1 cellular context compared by ENCODE assay signal in the genomic region with DNA sequence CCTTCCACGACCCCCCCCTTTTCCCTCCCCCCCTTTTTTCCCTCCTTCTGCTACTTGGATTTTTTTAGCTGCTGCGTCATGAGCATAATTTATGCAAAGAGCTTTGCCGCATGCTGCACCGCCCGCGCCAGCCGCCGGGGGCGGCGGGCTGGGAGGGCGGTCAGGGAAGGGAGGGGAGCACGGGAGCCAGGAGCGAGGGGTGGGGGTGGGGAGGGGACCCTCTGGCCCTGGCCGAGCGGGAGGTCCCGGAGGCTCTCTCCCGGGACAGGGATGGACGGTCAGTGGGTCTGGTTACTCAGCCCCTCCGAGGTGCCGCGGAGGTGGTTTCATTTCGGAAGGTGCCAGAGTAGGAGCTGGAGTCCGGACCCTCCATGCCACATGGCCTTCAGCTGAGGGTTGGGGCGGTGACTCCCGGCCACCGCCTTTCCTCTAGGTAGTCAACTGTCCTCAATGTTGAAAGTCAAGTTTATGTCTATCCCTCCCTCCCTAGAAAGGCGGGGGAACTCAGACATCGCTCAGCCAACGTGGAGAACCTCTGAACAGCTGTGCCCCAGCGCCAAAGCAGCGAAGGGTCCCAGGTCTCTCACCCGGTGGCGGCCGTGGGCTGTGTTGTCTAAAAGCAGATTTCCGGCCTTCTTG.
TF ChIP-seq lines count a peak whose summit lies in the region.

A gene with protein sequence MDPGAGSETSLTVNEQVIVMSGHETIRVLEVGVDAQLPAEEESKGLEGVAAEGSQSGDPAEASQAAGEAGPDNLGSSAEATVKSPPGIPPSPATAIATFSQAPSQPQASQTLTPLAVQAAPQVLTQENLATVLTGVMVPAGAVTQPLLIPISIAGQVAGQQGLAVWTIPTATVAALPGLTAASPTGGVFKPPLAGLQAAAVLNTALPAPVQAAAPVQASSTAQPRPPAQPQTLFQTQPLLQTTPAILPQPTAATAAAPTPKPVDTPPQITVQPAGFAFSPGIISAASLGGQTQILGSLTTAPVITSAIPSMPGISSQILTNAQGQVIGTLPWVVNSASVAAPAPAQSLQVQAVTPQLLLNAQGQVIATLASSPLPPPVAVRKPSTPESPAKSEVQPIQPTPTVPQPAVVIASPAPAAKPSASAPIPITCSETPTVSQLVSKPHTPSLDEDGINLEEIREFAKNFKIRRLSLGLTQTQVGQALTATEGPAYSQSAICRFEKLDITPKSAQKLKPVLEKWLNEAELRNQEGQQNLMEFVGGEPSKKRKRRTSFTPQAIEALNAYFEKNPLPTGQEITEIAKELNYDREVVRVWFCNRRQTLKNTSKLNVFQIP (minus strand): TSS at position 95 of the 639 bp plus-strand sequence. CDS start 11,226 bp downstream, outside the sequence.

TF ChIP-seq in HEK293, 187 proteins besides CTCF, POLR2A, EP300 and RAD21 (continued from another document and continues in another):
- TF ChIP-seq, protein P1, sequence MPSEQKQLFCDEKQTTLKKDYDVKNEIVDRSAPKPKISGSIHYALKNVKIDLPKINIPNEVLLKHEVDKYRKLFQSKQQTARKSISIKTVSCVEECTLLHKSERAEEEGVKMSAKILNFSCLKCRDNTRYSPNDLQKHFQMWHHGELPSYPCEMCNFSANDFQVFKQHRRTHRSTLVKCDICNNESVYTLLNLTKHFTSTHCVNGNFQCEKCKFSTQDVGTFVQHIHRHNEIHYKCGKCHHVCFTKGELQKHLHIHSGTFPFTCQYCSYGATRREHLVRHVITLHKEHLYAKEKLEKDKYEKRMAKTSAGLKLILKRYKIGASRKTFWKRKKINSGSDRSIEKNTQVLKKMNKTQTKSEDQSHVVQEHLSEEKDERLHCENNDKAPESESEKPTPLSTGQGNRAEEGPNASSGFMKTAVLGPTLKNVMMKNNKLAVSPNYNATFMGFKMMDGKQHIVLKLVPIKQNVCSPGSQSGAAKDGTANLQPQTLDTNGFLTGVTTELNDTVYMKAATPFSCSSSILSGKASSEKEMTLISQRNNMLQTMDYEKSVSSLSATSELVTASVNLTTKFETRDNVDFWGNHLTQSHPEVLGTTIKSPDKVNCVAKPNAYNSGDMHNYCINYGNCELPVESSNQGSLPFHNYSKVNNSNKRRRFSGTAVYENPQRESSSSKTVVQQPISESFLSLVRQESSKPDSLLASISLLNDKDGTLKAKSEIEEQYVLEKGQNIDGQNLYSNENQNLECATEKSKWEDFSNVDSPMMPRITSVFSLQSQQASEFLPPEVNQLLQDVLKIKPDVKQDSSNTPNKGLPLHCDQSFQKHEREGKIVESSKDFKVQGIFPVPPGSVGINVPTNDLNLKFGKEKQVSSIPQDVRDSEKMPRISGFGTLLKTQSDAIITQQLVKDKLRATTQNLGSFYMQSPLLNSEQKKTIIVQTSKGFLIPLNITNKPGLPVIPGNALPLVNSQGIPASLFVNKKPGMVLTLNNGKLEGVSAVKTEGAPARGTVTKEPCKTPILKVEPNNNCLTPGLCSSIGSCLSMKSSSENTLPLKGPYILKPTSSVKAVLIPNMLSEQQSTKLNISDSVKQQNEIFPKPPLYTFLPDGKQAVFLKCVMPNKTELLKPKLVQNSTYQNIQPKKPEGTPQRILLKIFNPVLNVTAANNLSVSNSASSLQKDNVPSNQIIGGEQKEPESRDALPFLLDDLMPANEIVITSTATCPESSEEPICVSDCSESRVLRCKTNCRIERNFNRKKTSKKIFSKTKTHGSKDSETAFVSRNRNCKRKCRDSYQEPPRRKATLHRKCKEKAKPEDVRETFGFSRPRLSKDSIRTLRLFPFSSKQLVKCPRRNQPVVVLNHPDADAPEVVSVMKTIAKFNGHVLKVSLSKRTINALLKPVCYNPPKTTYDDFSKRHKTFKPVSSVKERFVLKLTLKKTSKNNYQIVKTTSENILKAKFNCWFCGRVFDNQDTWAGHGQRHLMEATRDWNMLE (tag by site-specific recombination; conservative IDR thresholded peaks at IDR 0.05; ENCODE audit: low read depth) = no peak
- TF ChIP-seq ZNF530 (tag by site-specific recombination; IDR thresholded peaks at IDR 0.05; ENCODE audit: low read depth) (no peak), ZNF121 (tag by site-specific recombination; IDR thresholded peaks at IDR 0.05) (no peak), ZBTB17 (tag by site-specific recombination; IDR thresholded peaks at IDR 0.05) (no peak), HOXC10 (CRISPR knock-in tag; IDR thresholded peaks at IDR 0.05) (no peak), ZFP3 (tag by site-specific recombination; IDR thresholded peaks at IDR 0.05; ENCODE audit: low read depth) (0 out of 2 replicates have a peak, but pooled peaks have one; percentile 22), GLIS1 (tag by site-specific recombination; IDR thresholded peaks at IDR 0.05) (peak; percentile 65), ZNF610 (tag by site-specific recombination; IDR thresholded peaks at IDR 0.05; ENCODE audit: borderline replicate concordance) (no peak), ZNF114 (tag by site-specific recombination; IDR thresholded peaks at IDR 0.05) (no peak), ZSCAN23 (tag by site-specific recombination; IDR thresholded peaks at IDR 0.05) (no peak), ZFP41 (tag by site-specific recombination; IDR thresholded peaks at IDR 0.05; ENCODE audit: borderline replicate concordance) (no peak), ZNF157 (tag by site-specific recombination; IDR thresholded peaks at IDR 0.05) (no peak), ZNF596 (tag by site-specific recombination; IDR thresholded peaks at IDR 0.05) (no peak), ZEB2 (tag by site-specific recombination; IDR thresholded peaks at IDR 0.05) (peak; percentile 28; the same call in 1 of the 2 replicates), ZNF10 (tag by site-specific recombination; IDR thresholded peaks at IDR 0.05) (0 out of 2 replicates have a peak, but pooled peaks have one; percentile 39), ZNF621 (tag by site-specific recombination; IDR thresholded peaks at IDR 0.05) (no peak), ZNF48 (tag by site-specific recombination; IDR thresholded peaks at IDR 0.05) (no peak), ZNF626 (tag by site-specific recombination; IDR thresholded peaks at IDR 0.05) (no peak), ZNF830 (tag by site-specific recombination; IDR thresholded peaks at IDR 0.05; ENCODE audit: low read depth) (no peak), KLF7 (tag by site-specific recombination; IDR thresholded peaks at IDR 0.05; ENCODE audit: borderline replicate concordance) (peak; percentile 80; the same call in 1 of the 2 replicates), MYNN (tag by site-specific recombination; IDR thresholded peaks at IDR 0.05; ENCODE audit: borderline replicate concordance) (no peak), ZNF155 (tag by site-specific recombination; IDR thresholded peaks at IDR 0.05) (no peak), GLI4 (tag by site-specific recombination; IDR thresholded peaks at IDR 0.05) (no peak), SCRT1 (tag by site-specific recombination; IDR thresholded peaks at IDR 0.05; ENCODE audit: borderline replicate concordance) (no peak), KLF16 (tag by site-specific recombination; IDR thresholded peaks at IDR 0.05) (peak; percentile 48; the same call in 1 of the 2 replicates), ZNF211 (tag by site-specific recombination; IDR thresholded peaks at IDR 0.05; ENCODE audit: low read depth) (no peak)
- TF ChIP-seq, protein P2, sequence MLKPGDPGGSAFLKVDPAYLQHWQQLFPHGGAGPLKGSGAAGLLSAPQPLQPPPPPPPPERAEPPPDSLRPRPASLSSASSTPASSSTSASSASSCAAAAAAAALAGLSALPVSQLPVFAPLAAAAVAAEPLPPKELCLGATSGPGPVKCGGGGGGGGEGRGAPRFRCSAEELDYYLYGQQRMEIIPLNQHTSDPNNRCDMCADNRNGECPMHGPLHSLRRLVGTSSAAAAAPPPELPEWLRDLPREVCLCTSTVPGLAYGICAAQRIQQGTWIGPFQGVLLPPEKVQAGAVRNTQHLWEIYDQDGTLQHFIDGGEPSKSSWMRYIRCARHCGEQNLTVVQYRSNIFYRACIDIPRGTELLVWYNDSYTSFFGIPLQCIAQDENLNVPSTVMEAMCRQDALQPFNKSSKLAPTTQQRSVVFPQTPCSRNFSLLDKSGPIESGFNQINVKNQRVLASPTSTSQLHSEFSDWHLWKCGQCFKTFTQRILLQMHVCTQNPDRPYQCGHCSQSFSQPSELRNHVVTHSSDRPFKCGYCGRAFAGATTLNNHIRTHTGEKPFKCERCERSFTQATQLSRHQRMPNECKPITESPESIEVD (tag by site-specific recombination; IDR thresholded peaks at IDR 0.05) = no peak
- TF ChIP-seq, protein P3, sequence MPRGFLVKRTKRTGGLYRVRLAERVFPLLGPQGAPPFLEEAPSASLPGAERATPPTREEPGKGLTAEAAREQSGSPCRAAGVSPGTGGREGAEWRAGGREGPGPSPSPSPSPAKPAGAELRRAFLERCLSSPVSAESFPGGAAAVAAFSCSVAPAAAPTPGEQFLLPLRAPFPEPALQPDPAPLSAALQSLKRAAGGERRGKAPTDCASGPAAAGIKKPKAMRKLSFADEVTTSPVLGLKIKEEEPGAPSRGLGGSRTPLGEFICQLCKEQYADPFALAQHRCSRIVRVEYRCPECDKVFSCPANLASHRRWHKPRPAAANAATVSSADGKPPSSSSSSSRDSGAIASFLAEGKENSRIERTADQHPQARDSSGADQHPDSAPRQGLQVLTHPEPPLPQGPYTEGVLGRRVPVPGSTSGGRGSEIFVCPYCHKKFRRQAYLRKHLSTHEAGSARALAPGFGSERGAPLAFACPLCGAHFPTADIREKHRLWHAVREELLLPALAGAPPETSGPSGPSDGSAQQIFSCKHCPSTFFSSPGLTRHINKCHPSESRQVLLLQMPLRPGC (tag by site-specific recombination; IDR thresholded peaks at IDR 0.05) = no peak
- TF ChIP-seq, protein P4, sequence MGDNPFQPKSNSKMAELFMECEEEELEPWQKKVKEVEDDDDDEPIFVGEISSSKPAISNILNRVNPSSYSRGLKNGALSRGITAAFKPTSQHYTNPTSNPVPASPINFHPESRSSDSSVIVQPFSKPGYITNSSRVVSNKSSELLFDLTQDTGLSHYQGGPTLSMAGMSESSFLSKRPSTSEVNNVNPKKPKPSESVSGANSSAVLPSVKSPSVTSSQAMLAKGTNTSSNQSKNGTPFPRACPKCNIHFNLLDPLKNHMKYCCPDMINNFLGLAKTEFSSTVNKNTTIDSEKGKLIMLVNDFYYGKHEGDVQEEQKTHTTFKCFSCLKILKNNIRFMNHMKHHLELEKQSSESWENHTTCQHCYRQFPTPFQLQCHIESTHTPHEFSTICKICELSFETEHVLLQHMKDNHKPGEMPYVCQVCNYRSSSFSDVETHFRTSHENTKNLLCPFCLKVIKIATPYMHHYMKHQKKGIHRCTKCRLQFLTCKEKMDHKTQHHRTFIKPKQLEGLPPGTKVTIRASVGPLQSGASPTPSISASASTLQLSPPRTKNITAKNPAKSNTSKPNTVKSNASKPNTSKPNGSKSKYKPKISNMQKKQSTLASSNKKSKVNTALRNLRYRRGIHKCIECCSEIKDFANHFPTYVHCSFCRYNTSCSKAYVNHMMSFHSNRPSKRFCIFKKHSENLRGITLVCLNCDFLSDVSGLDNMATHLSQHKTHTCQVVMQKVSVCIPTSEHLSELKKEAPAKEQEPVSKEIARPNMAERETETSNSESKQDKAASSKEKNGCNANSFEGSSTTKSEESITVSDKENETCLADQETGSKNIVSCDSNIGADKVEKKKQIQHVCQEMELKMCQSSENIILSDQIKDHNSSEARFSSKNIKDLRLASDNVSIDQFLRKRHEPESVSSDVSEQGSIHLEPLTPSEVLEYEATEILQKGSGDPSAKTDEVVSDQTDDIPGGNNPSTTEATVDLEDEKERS (tag by site-specific recombination; IDR thresholded peaks at IDR 0.05) = no peak
- TF ChIP-seq, protein P5, sequence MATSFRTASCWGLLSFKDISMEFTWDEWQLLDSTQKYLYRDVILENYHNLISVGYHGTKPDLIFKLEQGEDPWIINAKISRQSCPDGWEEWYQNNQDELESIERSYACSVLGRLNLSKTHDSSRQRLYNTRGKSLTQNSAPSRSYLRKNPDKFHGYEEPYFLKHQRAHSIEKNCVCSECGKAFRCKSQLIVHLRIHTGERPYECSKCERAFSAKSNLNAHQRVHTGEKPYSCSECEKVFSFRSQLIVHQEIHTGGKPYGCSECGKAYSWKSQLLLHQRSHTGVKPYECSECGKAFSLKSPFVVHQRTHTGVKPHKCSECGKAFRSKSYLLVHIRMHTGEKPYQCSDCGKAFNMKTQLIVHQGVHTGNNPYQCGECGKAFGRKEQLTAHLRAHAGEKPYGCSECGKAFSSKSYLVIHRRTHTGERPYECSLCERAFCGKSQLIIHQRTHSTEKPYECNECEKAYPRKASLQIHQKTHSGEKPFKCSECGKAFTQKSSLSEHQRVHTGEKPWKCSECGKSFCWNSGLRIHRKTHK (tag by site-specific recombination; IDR thresholded peaks at IDR 0.05) = no peak
- TF ChIP-seq, protein P6, sequence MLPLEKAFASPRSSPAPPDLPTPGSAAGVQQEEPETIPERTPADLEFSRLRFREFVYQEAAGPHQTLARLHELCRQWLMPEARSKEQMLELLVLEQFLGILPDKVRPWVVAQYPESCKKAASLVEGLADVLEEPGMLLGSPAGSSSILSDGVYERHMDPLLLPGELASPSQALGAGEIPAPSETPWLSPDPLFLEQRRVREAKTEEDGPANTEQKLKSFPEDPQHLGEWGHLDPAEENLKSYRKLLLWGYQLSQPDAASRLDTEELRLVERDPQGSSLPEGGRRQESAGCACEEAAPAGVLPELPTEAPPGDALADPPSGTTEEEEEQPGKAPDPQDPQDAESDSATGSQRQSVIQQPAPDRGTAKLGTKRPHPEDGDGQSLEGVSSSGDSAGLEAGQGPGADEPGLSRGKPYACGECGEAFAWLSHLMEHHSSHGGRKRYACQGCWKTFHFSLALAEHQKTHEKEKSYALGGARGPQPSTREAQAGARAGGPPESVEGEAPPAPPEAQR (tag by site-specific recombination; IDR thresholded peaks at IDR 0.05) = no peak
- TF ChIP-seq, protein P7, sequence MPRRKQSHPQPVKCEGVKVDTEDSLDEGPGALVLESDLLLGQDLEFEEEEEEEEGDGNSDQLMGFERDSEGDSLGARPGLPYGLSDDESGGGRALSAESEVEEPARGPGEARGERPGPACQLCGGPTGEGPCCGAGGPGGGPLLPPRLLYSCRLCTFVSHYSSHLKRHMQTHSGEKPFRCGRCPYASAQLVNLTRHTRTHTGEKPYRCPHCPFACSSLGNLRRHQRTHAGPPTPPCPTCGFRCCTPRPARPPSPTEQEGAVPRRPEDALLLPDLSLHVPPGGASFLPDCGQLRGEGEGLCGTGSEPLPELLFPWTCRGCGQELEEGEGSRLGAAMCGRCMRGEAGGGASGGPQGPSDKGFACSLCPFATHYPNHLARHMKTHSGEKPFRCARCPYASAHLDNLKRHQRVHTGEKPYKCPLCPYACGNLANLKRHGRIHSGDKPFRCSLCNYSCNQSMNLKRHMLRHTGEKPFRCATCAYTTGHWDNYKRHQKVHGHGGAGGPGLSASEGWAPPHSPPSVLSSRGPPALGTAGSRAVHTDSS (tag by site-specific recombination; IDR thresholded peaks at IDR 0.05) = no peak
- TF ChIP-seq, protein P8, sequence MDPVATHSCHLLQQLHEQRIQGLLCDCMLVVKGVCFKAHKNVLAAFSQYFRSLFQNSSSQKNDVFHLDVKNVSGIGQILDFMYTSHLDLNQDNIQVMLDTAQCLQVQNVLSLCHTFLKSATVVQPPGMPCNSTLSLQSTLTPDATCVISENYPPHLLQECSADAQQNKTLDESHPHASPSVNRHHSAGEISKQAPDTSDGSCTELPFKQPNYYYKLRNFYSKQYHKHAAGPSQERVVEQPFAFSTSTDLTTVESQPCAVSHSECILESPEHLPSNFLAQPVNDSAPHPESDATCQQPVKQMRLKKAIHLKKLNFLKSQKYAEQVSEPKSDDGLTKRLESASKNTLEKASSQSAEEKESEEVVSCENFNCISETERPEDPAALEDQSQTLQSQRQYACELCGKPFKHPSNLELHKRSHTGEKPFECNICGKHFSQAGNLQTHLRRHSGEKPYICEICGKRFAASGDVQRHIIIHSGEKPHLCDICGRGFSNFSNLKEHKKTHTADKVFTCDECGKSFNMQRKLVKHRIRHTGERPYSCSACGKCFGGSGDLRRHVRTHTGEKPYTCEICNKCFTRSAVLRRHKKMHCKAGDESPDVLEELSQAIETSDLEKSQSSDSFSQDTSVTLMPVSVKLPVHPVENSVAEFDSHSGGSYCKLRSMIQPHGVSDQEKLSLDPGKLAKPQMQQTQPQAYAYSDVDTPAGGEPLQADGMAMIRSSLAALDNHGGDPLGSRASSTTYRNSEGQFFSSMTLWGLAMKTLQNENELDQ (tag by site-specific recombination; IDR thresholded peaks at IDR 0.05; ENCODE audit: low read depth) = no peak
